16 cellular contexts compared by ENCODE assay signal in the genomic region with DNA sequence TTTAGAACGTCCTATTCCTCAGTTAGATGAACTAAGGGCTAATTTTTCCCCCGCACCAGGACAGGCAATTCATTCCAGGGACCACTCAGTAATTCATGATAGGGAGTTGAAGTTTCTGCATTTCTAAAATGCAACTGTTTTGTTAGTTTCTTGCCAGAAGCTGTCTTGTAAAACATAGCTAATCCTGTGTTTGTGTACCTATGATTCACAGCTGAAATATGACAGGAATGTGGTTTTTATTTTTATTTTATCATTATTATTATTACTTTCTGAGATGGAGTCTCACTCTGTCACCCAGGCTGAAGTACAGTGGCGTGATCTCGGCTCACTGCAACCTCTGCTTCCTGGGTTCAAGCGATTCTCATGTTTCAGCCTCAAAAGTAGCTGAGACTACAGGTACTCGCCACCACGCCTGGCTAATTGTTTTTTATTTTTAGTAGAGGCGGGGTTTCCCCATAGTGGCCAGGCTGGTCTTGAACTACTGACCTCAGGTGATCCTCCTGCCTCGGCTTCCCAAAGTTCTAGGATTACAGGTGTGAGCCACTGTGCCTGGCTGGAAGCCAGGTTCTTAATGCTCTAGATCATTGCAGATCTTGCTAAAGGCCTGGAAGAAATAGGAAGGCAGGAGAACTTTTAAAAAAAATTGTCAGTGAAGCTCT.
DNase-seq lines count a peak whose midpoint lies in the region; ATAC-seq, FAIRE-seq and TF ChIP-seq lines count a peak whose summit lies in the region.
"Had no signal": no experiment of that assay in that cellular context is flagged by ENCODE, and none has a peak within 500 bp of the region (broad histone marks: within the 10 kb centered on the region; RNA-seq: fewer than 3 reads in every experiment).

No MANE protein-coding gene starts in this region.

- H3K9me3 Mint-ChIP-seq in GM23338: no peaks in the 10 kb centered on the region

- ATAC-seq in A549: no peak
- ATAC-seq in K562: no peak
- no peak for ATAC-seq in GM23338
- ATAC-seq in HG02678 (IDR thresholded peaks at IDR 0.05; ENCODE audit: unreplicated experiment): no peak
- ATAC-seq: mucosa of descending colon had no signal

- H3F3A ChIP-seq in GM23338 (replicated peaks; ENCODE audit: low read depth): no peaks in the 10 kb centered on the region

- TF ChIP-seq POLR2A in A549 (IDR thresholded peaks at IDR 0.05; ENCODE audit: low read length): no peak
- TF ChIP-seq POLR2A in K562 (conservative IDR thresholded peaks at IDR 0.05): no peak

- no peaks in the 10 kb centered on the region for H3K9me1 ChIP-seq in K562 (ENCODE audit: control insufficient read depth, insufficient read depth, low read length)

- POLR2A ChIA-PET in A549 (lab: Yijun Ruan, JAX) (no interaction called here), K562 (lab: Yijun Ruan, JAX) (interaction anchor here (0.7 to 0.8 kb wide), 2 partner anchors 14 to 230 kb away, joined by 3 to 4 read pairs; no protein-coding TSS in a partner anchor)

- no peak overlapping the region for H3K27ac Mint-ChIP-seq in GM23338

- FAIRE-seq in A549 (lab: Jason Lieb, UNC): no peak
- no peak for FAIRE-seq in K562 (lab: Jason Lieb, UNC)

- no peaks in the 10 kb centered on the region for H3K4me1 Mint-ChIP-seq in GM23338

- BruUV-seq in K562 (replicated peaks; lab: Mats Ljungman, UMichigan): no TSS peak

- H4K20me1 ChIP-seq in K562 (replicated peaks; ENCODE audit: control insufficient read depth, insufficient read depth, low read length): no peaks in the 10 kb centered on the region
- H4K20me1 ChIP-seq in GM23338 (replicated peaks; ENCODE audit: insufficient read depth): no peaks in the 10 kb centered on the region

- TF ChIP-seq RAD21 in A549 (conservative IDR thresholded peaks at IDR 0.05 in 1 of 2, IDR thresholded peaks at IDR 0.05 in 1 of 2) (no peak), K562 (CRISPR knock-in tag; conservative IDR thresholded peaks at IDR 0.05 in 1 of 2, IDR thresholded peaks at IDR 0.05 in 1 of 2) (no peak)

- H3K27ac ChIP-seq in A549: no peak overlapping the region
- H3K27ac ChIP-seq in K562 (ENCODE audit: extremely low read depth, low read depth, low read length): no peak overlapping the region
- no peak overlapping the region for H3K27ac ChIP-seq in GM23338 (ENCODE audit: low read depth)
- H3K27ac ChIP-seq: Peyer's patch, uterus had no signal

- H2AFZ ChIP-seq in K562 (ENCODE audit: low read depth, low read length) (no peak overlapping the region), GM23338 (no peak overlapping the region)

- TF ChIP-seq CTCF in A549 (IDR thresholded peaks at IDR 0.05) (no peak), K562 (IDR thresholded peaks at IDR 0.05 in 2 of 3, conservative IDR thresholded peaks at IDR 0.05 in 1 of 3; ENCODE audit: insufficient read depth in 2 of 3, low read depth in 1 of 3, low read length in 3 of 3) (no peak), GM23338 (conservative IDR thresholded peaks at IDR 0.05; ENCODE audit: low read depth in 2 of 2) (no peak)

- no peak overlapping the region for H3K9ac ChIP-seq in K562 (ENCODE audit: insufficient read depth in 1 of 2, low read depth in 2 of 2, low read length in 2 of 2)

- peaks cover 2% of the 10 kb centered on the region for H3K27me3 Mint-ChIP-seq in GM23338 (ENCODE audit: insufficient read depth, low read depth, poor library complexity)

- WGBS in A549 (ENCODE audit: missing lambda C conversion rate): 22% methylated on average over 9 of the region's 9 CpGs
- WGBS in K562 (ENCODE audit: insufficient coverage, low coverage, missing lambda C conversion rate): 2% methylated on average over 9 of the region's 9 CpGs

- H3K27me3 ChIP-seq in K562 (ENCODE audit: control insufficient read depth in 2 of 2, insufficient read depth in 2 of 2, low read length in 2 of 2): peaks cover 16 to 28% of the 10 kb centered on the region in 2 experiments; a peak in 4 of 5 replicates
- no peaks in the 10 kb centered on the region for H3K27me3 ChIP-seq in GM23338 (ENCODE audit: insufficient read depth)
- H3K27me3 ChIP-seq: Peyer's patch, uterus had no signal

- H3K9me3 ChIP-seq in A549: no peaks in the 10 kb centered on the region
- no peaks in the 10 kb centered on the region for H3K9me3 ChIP-seq in K562 (replicated peaks; ENCODE audit: control insufficient read depth, insufficient read depth, low read depth, low read length)
- H3K9me3 ChIP-seq: mucosa of descending colon, Peyer's patch, uterus had no signal

- H3K4me3 ChIP-seq in A549: no peak overlapping the region
- H3K4me3 ChIP-seq in K562: no peak overlapping the region
- H3K4me3 ChIP-seq in GM23338: no peak overlapping the region
- H3K4me3 ChIP-seq: mucosa of descending colon, Peyer's patch, uterus had no signal

- intact Hi-C loops in K562 (cut with micrococcal nuclease): no loop called here

- H3K79me2 ChIP-seq in K562 (ENCODE audit: control insufficient read depth, insufficient read depth, low read length) (no peaks in the 10 kb centered on the region), GM23338 (replicated peaks; ENCODE audit: insufficient read depth) (no peaks in the 10 kb centered on the region)

- H3K36me3 ChIP-seq in K562 (ENCODE audit: control insufficient read depth, insufficient read depth, low read length) (no peaks in the 10 kb centered on the region), GM23338 (ENCODE audit: insufficient read depth) (no peaks in the 10 kb centered on the region)
- H3K36me3 ChIP-seq: Peyer's patch, uterus had no signal

- H3K4me2 ChIP-seq in A549 (peak overlapping the region; percentile 54; the same call in 2 of the 3 replicates), K562 (ENCODE audit: insufficient read depth, low read length) (no peak overlapping the region), GM23338 (no peak overlapping the region)

- no peak for DNase-seq in A549 (ENCODE audit: low read depth in 1 of 2, low spot score in 1 of 2)
- peak; percentile 37 for DNase-seq in HT1080 (ENCODE audit: low read depth)
- DNase-seq in K562 (ENCODE audit: extremely low read depth in 1 of 4, low spot score in 3 of 4): no peak
- DNase-seq in iris pigment epithelial cell (ENCODE audit: low read depth): peak; percentile 65
- no peak for DNase-seq in NCI-H2227 (lab: John Stamatoyannopoulos, UW; ENCODE audit: unreplicated experiment)
- DNase-seq in GM23338 (ENCODE audit: low spot score): no peak
- no peak for DNase-seq in NCI-H1694 (lab: John Stamatoyannopoulos, UW)
- DNase-seq: activated CD4-positive, alpha-beta T cell treated with anti-CD3 and anti-CD28 coated beads, Interleukin-2, amount 50 U/mL, for 48 hours; activated gamma-delta T cell; caudate nucleus; mucosa of descending colon; NCI-H446 treated with DMSO at 0.1 percent for 48 hours; posterior cingulate gyrus; uterus had no signal

- H3K4me3 Mint-ChIP-seq in GM23338: no peak overlapping the region

- no peaks in the 10 kb centered on the region for H3K36me3 Mint-ChIP-seq in GM23338 (ENCODE audit: low read depth)

- CTCF ChIA-PET in A549 (lab: Yijun Ruan, JAX) (interaction anchor here (1.0 kb wide), 1 partner anchor 23 kb away, joined by 3 read pairs; no protein-coding TSS in a partner anchor), K562 (lab: Yijun Ruan, JAX; ENCODE audit: low intra/inter-chr PET ratio) (no interaction called here)

- H3K9me2 ChIP-seq in GM23338 (ENCODE audit: insufficient read depth): no peaks in the 10 kb centered on the region

- TF ChIP-seq EP300 in A549 (IDR thresholded peaks at IDR 0.05) (no peak), K562 (IDR thresholded peaks at IDR 0.05; ENCODE audit: low read length) (no peak)

- in situ Hi-C loops in K562 (cut with MboI): no loop called here

- H3K4me1 ChIP-seq in A549 (peaks cover 11% of the 10 kb centered on the region), K562 (replicated peaks in 1 of 2; ENCODE audit: control insufficient read depth in 2 of 2, insufficient read depth in 2 of 2, low read length in 2 of 2) (no peaks in the 10 kb centered on the region), GM23338 (ENCODE audit: insufficient read depth) (no peaks in the 10 kb centered on the region)
- H3K4me1 ChIP-seq: Peyer's patch, uterus had no signal

TF ChIP-seq in A549, 52 proteins besides CTCF, POLR2A, EP300 and RAD21:
- TF ChIP-seq CBX8 (IDR thresholded peaks at IDR 0.05) (no peak), FOSL2 (IDR thresholded peaks at IDR 0.05) (no peak), FOSL2 (CRISPR knock-in tag; IDR thresholded peaks at IDR 0.05) (0 out of 2 replicates have a peak, but pooled peaks have one; percentile 7), CBX2 (IDR thresholded peaks at IDR 0.05; ENCODE audit: borderline replicate concordance, low read depth) (no peak), NPAS2 (CRISPR knock-in tag; IDR thresholded peaks at IDR 0.05; ENCODE audit: borderline replicate concordance) (no peak), GATA3 (IDR thresholded peaks at IDR 0.05; ENCODE audit: borderline replicate concordance) (no peak)

TF ChIP-seq in K562, 482 proteins besides CTCF, POLR2A, EP300 and RAD21:
- TF ChIP-seq, protein P1, sequence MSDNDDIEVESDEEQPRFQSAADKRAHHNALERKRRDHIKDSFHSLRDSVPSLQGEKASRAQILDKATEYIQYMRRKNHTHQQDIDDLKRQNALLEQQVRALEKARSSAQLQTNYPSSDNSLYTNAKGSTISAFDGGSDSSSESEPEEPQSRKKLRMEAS (CRISPR knock-in tag; IDR thresholded peaks at IDR 0.05): no peak
- 0 out of 2 replicates have a peak, but pooled peaks have one; percentile 8 for TF ChIP-seq NFIC (IDR thresholded peaks at IDR 0.05)

TF ChIP-seq in GM23338, 12 proteins besides CTCF, POLR2A, EP300 and RAD21 (continues in another document):
- TF ChIP-seq EZH2 (IDR thresholded peaks at IDR 0.05; ENCODE audit: low read depth, unreplicated experiment) (no peak), POLR2AphosphoS5 (IDR thresholded peaks at IDR 0.05; ENCODE audit: low read depth) (no peak), CREB1 (CRISPR knock-in tag; IDR thresholded peaks at IDR 0.05; ENCODE audit: low read depth) (no peak), ZNF114 (CRISPR knock-in tag; IDR thresholded peaks at IDR 0.05) (no peak), STAT1 (IDR thresholded peaks at IDR 0.05; ENCODE audit: unreplicated experiment) (no peak), NANOG (IDR thresholded peaks at IDR 0.05; ENCODE audit: borderline replicate concordance) (no peak)

Comparison
In these comparisons a context has a peak if more than half of its experiments do, and no peak if none do; other contexts are left out.
1. DNase-seq: peak in HT1080 (single experiment) and iris pigment epithelial cell (single experiment); none in A549 (0 of 2), K562 (0 of 4), NCI-H2227 (single experiment), GM23338 (single experiment) and NCI-H1694 (single experiment).